In genomic region chr13:107250626-107251025, GRCh38 we compare ENCODE assay signal across 27 cellular contexts.
DNase-seq lines count a peak whose midpoint lies in the region; FAIRE-seq and TF ChIP-seq lines count a peak whose summit lies in the region.
"Had no signal": no experiment of that assay in that cellular context is flagged by ENCODE, and none has a peak within 500 bp of the region (broad histone marks: within the 10 kb centered on the region; RNA-seq: fewer than 3 reads in every experiment).

No MANE protein-coding gene starts in this region.

- no peak overlapping the region for H3K4ac ChIP-seq in trophoblast cell (ENCODE audit: low read depth, low read length)

- H3K9ac ChIP-seq in endothelial cell of umbilical vein (replicated peaks; ENCODE audit: extremely low read depth, insufficient read depth, low read length) (no peak overlapping the region), trophoblast cell (ENCODE audit: low read length) (no peak overlapping the region)

- H3K36me3 ChIP-seq in endothelial cell of umbilical vein (ENCODE audit: control insufficient read depth in 2 of 2, extremely low read depth in 1 of 2, insufficient read depth in 2 of 2, low read length in 2 of 2) (no peaks in the 10 kb centered on the region), breast epithelium (no peaks in the 10 kb centered on the region), SJCRH30 (no peaks in the 10 kb centered on the region), trophoblast cell (ENCODE audit: control insufficient read depth in 1 of 2, insufficient read depth in 2 of 2, low read length in 2 of 2) (no peaks in the 10 kb centered on the region)
- H3K36me3 ChIP-seq: BE2C had no signal

- no peak overlapping the region for H2BK12ac ChIP-seq in trophoblast cell (ENCODE audit: low read length)

- no peak overlapping the region for H3K23ac ChIP-seq in trophoblast cell (ENCODE audit: low read length)

- BruUV-seq in endothelial cell of umbilical vein (replicated peaks; lab: Mats Ljungman, UMichigan), result no TSS peak

- no peaks in the 10 kb centered on the region for H3K9me3 ChIP-seq in endothelial cell of umbilical vein (replicated peaks; ENCODE audit: control insufficient read depth, insufficient read depth, low read length)
- H3K9me3 ChIP-seq in breast epithelium, result no peaks in the 10 kb centered on the region
- H3K9me3 ChIP-seq in SJCRH30 (replicated peaks), result no peaks in the 10 kb centered on the region
- no peaks in the 10 kb centered on the region for H3K9me3 ChIP-seq in trophoblast cell (ENCODE audit: insufficient read depth, low read depth, low read length)
- H3K9me3 ChIP-seq: BE2C had no signal

- H3K4me1 ChIP-seq in endothelial cell of umbilical vein (ENCODE audit: control insufficient read depth, extremely low read depth, insufficient read depth, low read length), result peaks cover 3% of the 10 kb centered on the region
- H3K4me1 ChIP-seq in breast epithelium, result no peaks in the 10 kb centered on the region
- no peaks in the 10 kb centered on the region for H3K4me1 ChIP-seq in SJCRH30
- H3K4me1 ChIP-seq in trophoblast cell (ENCODE audit: control insufficient read depth in 1 of 2, insufficient read depth in 2 of 2, low read length in 2 of 2), result no peaks in the 10 kb centered on the region

- TF ChIP-seq POLR2A in endothelial cell of umbilical vein (IDR thresholded peaks at IDR 0.05; ENCODE audit: low read depth, low read length) (no peak), breast epithelium (IDR thresholded peaks at IDR 0.05) (no peak)

- H3K14ac ChIP-seq in trophoblast cell (ENCODE audit: low read length), result no peak overlapping the region

- no peak overlapping the region for H2AK5ac ChIP-seq in trophoblast cell (ENCODE audit: low read length)

- H3K79me1 ChIP-seq in trophoblast cell (ENCODE audit: low read length), result no peaks in the 10 kb centered on the region

- H3K9me1 ChIP-seq in endothelial cell of umbilical vein (replicated peaks; ENCODE audit: control insufficient read depth, extremely low read depth, insufficient read depth, low read length), result no peaks in the 10 kb centered on the region

- POLR2A ChIA-PET in endothelial cell of umbilical vein (lab: Charles Lee), result no interaction called here

- H4K8ac ChIP-seq in trophoblast cell (ENCODE audit: low read depth, low read length), result no peak overlapping the region

- TF ChIP-seq CTCF in endothelial cell of umbilical vein (IDR thresholded peaks at IDR 0.05; ENCODE audit: extremely low read depth in 1 of 2, insufficient read depth in 1 of 2, low read depth in 1 of 2, low read length in 2 of 2) (no peak), breast epithelium (IDR thresholded peaks at IDR 0.05) (no peak)

- no peak overlapping the region for H2BK120ac ChIP-seq in trophoblast cell (ENCODE audit: insufficient read depth, low read length, poor library complexity)

- no peak overlapping the region for H4K91ac ChIP-seq in trophoblast cell (ENCODE audit: low read depth, low read length)

- intact Hi-C loops in endothelial cell of umbilical vein (cut with micrococcal nuclease) (no loop called here), breast epithelium (cut with DNase I; ENCODE audit: low total_unique reads) (no loop called here)

- H4K20me1 ChIP-seq in endothelial cell of umbilical vein (replicated peaks; ENCODE audit: control insufficient read depth, extremely low read depth, insufficient read depth, low read length), result no peaks in the 10 kb centered on the region

- H3K27ac ChIP-seq in endothelial cell of umbilical vein (ENCODE audit: insufficient read depth, low read depth, low read length) (no peak overlapping the region), breast epithelium (no peak overlapping the region), SJCRH30 (no peak overlapping the region), trophoblast cell (ENCODE audit: low read depth, low read length) (no peak overlapping the region)
- H3K27ac ChIP-seq: HL-60 had no signal

- no CpG with 5 or more reads among the region's 4 CpGs for WGBS in trophoblast cell (ENCODE audit: extremely low coverage, insufficient coverage, insufficient read length)

- no peak overlapping the region for H2AFZ ChIP-seq in endothelial cell of umbilical vein (ENCODE audit: low read depth, low read length)
- H2AFZ ChIP-seq in trophoblast cell (ENCODE audit: insufficient read depth, low read length, poor library complexity), result no peak overlapping the region

- H4K12ac ChIP-seq in trophoblast cell (ENCODE audit: low read depth, low read length), result no peak overlapping the region

- peak; percentile 5 for DNase-seq in Daoy (ENCODE audit: low read depth)
- DNase-seq in NCI-H460 (ENCODE audit: extremely low read depth, low read depth), result peak; percentile 83
- DNase-seq in endothelial cell of umbilical vein (ENCODE audit: low read depth, low spot score), result peak; percentile 46
- peak; percentile 56 to 64 for DNase-seq in lung microvascular endothelial cell (ENCODE audit: low read depth in 2 of 2)
- no peak for DNase-seq in breast epithelium (ENCODE audit: low spot score in 2 of 2)
- no peak for DNase-seq in SJCRH30
- DNase-seq in trophoblast cell, result no peak
- DNase-seq in activated gamma-delta T cell (lab: John Stamatoyannopoulos, UW), result no peak
- DNase-seq: 8988T; ACHN; BE2C; CD8-positive, alpha-beta memory T cell; DMS 273 treated with DMSO at 0.1 percent for 48 hours; DMS79 treated with DMSO at 0.1 percent for 48 hours; Karpas-422; NCI-H1092; NCI-H1436; NCI-H187 treated with DMSO at 0.1 percent for 48 hours; NCI-H2171 treated with DMSO at 0.1 percent for 48 hours; NCI-H345; NCI-H524; NCI-H748 treated with DMSO at 0.1 percent for 48 hours; SIG-M5 had no signal

- peak; percentile 83 for FAIRE-seq in endothelial cell of umbilical vein (lab: Jason Lieb, UNC)
- FAIRE-seq: GM12892, GM19239, RCC 7860 had no signal

- H3K4me2 ChIP-seq in endothelial cell of umbilical vein (ENCODE audit: insufficient read depth, low read length) (no peak overlapping the region), trophoblast cell (ENCODE audit: low read length) (no peak overlapping the region)

- H3K79me2 ChIP-seq in endothelial cell of umbilical vein (ENCODE audit: control insufficient read depth, insufficient read depth, low read length) (no peaks in the 10 kb centered on the region), trophoblast cell (ENCODE audit: control insufficient read depth, insufficient read depth, low read length, poor library complexity) (no peaks in the 10 kb centered on the region)

- H3K18ac ChIP-seq in trophoblast cell (ENCODE audit: low read length), result no peak overlapping the region

- CTCF ChIA-PET in endothelial cell of umbilical vein (lab: Charles Lee), result no interaction called here

- no peak overlapping the region for H2BK5ac ChIP-seq in trophoblast cell (ENCODE audit: low read depth, low read length, poor library complexity)

- dilution Hi-C loops in endothelial cell of umbilical vein (cut with MboI; ENCODE audit: extremely low pct_ligation_motif_present, low sequenced_read_pairs), result no loop called here

- H3K27me3 ChIP-seq in endothelial cell of umbilical vein (ENCODE audit: control insufficient read depth in 2 of 2, insufficient read depth in 2 of 2, low read length in 2 of 2) (no peaks in the 10 kb centered on the region), breast epithelium (no peaks in the 10 kb centered on the region), SJCRH30 (no peaks in the 10 kb centered on the region), trophoblast cell (ENCODE audit: insufficient read depth, low read length) (no peaks in the 10 kb centered on the region)
- H3K27me3 ChIP-seq: BE2C had no signal

- H3K4me3 ChIP-seq in endothelial cell of umbilical vein (replicated peaks in 1 of 3; ENCODE audit: insufficient read depth in 1 of 3, low read depth in 1 of 3, low read length in 3 of 3) (no peak overlapping the region), breast epithelium (no peak overlapping the region), SJCRH30 (no peak overlapping the region), trophoblast cell (ENCODE audit: low read depth, low read length) (no peak overlapping the region)

TF ChIP-seq in endothelial cell of umbilical vein, 7 proteins besides CTCF, POLR2A, EP300 and RAD21:
- TF ChIP-seq MYC (IDR thresholded peaks at IDR 0.05; ENCODE audit: low read depth, low read length) (no peak), FOS (IDR thresholded peaks at IDR 0.05; ENCODE audit: borderline replicate concordance, insufficient read depth, low read length) (peak; percentile 4)

Comparison
In these comparisons a context has a peak if more than half of its experiments do, and no peak if none do; other contexts are left out.
1. DNase-seq: peak in Daoy (single experiment), NCI-H460 (single experiment), endothelial cell of umbilical vein (single experiment) and lung microvascular endothelial cell (2 of 2); none in breast epithelium (0 of 2), SJCRH30 (0 of 2), trophoblast cell (0 of 2) and activated gamma-delta T cell (single experiment).